1 cellular context compared by ENCODE assay signal in genomic region chr11:118193910-118194566, GRCh38.
TF ChIP-seq lines count a peak whose summit lies in the region.

No MANE protein-coding gene starts in this region.

TF ChIP-seq in H1, 55 proteins besides CTCF, POLR2A, EP300 and RAD21:
- TF ChIP-seq JUND (IDR thresholded peaks at IDR 0.05; ENCODE audit: low read length): no peak
- TF ChIP-seq JUN (IDR thresholded peaks at IDR 0.05; ENCODE audit: low read depth, low read length): no peak
- TF ChIP-seq GTF2F1 (IDR thresholded peaks at IDR 0.05; ENCODE audit: borderline replicate concordance, low read depth, low read length): no peak
- no peak for TF ChIP-seq MAFK (IDR thresholded peaks at IDR 0.05; ENCODE audit: low read depth, low read length)
- no peak for TF ChIP-seq USF2 (IDR thresholded peaks at IDR 0.05; ENCODE audit: low read length)
- TF ChIP-seq KDM4A (IDR thresholded peaks at IDR 0.05; ENCODE audit: low read depth, low read length, severe bottlenecking): no peak
- TF ChIP-seq POLR2AphosphoS5 (IDR thresholded peaks at IDR 0.05; ENCODE audit: low read depth, low read length): no peak
- no peak for TF ChIP-seq CBX5 (IDR thresholded peaks at IDR 0.05; ENCODE audit: low read depth, low read length)
- TF ChIP-seq GABPA (IDR thresholded peaks at IDR 0.05; ENCODE audit: borderline replicate concordance, insufficient read depth, low read length): no peak
- no peak for TF ChIP-seq TCF12 (IDR thresholded peaks at IDR 0.05; ENCODE audit: low read depth, low read length)
- TF ChIP-seq SUZ12 (IDR thresholded peaks at IDR 0.05; ENCODE audit: low read length): no peak
- TF ChIP-seq CBX8 (IDR thresholded peaks at IDR 0.05; ENCODE audit: borderline replicate concordance, low read depth, low read length): no peak
- TF ChIP-seq NANOG (IDR thresholded peaks at IDR 0.05; ENCODE audit: insufficient read depth, low read depth, low read length, poor library complexity, severe bottlenecking): no peak
- TF ChIP-seq CTBP2 (IDR thresholded peaks at IDR 0.05; ENCODE audit: borderline replicate concordance, insufficient read depth, insufficient read length, low read length): no peak
- TF ChIP-seq RXRA (IDR thresholded peaks at IDR 0.05; ENCODE audit: insufficient read depth, low read depth, low read length): no peak
